ENCODE assay signal across 24 cellular contexts in genomic region chr2:211251016-211251415, GRCh38.
"Had no signal": no experiment of that assay in that cellular context is flagged by ENCODE, and none has a peak within 500 bp of the region (broad histone marks: within the 10 kb centered on the region; RNA-seq: fewer than 3 reads in every experiment).

No MANE protein-coding gene starts in this region.

- H3K27ac ChIP-seq: breast epithelium, heart right ventricle, left lung, lower lobe of right lung, right atrium auricular region, stomach, thyroid gland, upper lobe of right lung had no signal

- H3K9me3 ChIP-seq: breast epithelium, lower lobe of right lung, mucosa of descending colon, right atrium auricular region, stomach, thyroid gland, upper lobe of right lung had no signal

- H3K27me3 ChIP-seq: breast epithelium, heart right ventricle, left lung, right atrium auricular region, stomach, thyroid gland, upper lobe of right lung had no signal

- H3K4me2 ChIP-seq: smooth muscle cell had no signal

- H3K4me1 ChIP-seq: breast epithelium, heart right ventricle, left lung, lower lobe of right lung, right atrium auricular region, stomach, thyroid gland, upper lobe of right lung had no signal

- H3K36me3 ChIP-seq: breast epithelium, heart right ventricle, left lung, lower lobe of right lung, right atrium auricular region, stomach, thyroid gland, upper lobe of right lung had no signal

- H3K4me3 ChIP-seq: breast epithelium, heart right ventricle, left lung, lower lobe of right lung, mucosa of descending colon, right atrium auricular region, smooth muscle cell, stomach, thyroid gland, upper lobe of right lung had no signal

- DNase-seq: activated B cell treated with CpG ODN at 0.5 μM for 24 hours; activated CD4-positive, alpha-beta T cell treated with anti-CD3 and anti-CD28 coated beads, Interleukin-2, amount 50 U/mL, for 1 hour; activated CD8-positive, alpha-beta T cell treated with anti-CD3 and anti-CD28 coated beads for 36 hours; activated gamma-delta T cell treated with Interleukin-2 at 50 U/mL for 16 hours; activated naive CD4-positive, alpha-beta T cell treated with anti-CD3 and anti-CD28 coated beads, Interleukin-2, amount 50 U/mL, for 16 hours; activated T-cell treated with anti-CD3 and anti-CD28 coated beads, Interleukin-2, amount 50 U/mL, for 4 hours; central memory CD4-positive, alpha-beta T cell; endodermal cell; foreskin fibroblast; heart right ventricle; left lung; lower lobe of right lung; mucosa of descending colon; nucleus accumbens; stimulated activated CD4-positive, alpha-beta T cell treated with anti-CD3 and anti-CD28 coated beads, Interleukin-1b, Interleukin-23, amount 100 ng/mL, for 48 hours; stimulated activated CD4-positive, alpha-beta T cell treated with anti-CD3 and anti-CD28 coated beads, Interleukin-4, amount 100 ng/mL, for 4 hours; stimulated activated CD8-positive, alpha-beta memory T cell treated with anti-CD3 and anti-CD28 coated beads, Interleukin-4, amount 100 ng/mL, for 48 hours; stomach; T-helper 2 cell; thyroid gland; upper lobe of right lung had no signal
